Comparison of ENCODE assay signal across 33 cellular contexts in the genomic region with DNA sequence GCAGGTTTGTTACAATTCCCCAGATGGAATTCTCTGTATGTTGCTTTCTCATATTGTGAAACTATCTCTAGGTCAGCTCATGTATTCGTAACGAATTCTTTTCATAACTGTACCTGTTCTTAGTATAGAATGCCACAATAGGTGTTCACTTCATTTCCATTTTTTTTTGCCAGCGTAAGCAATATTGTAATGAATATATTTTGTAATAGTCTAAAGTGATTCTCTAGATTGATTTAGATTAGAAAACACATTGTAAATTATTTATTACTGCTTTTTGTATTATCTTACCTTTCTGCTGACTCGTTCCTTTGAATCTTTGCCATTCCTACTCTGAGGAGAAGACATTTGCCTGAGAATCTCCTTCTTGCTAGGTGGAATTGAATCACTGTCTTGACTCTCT. TPM values are rescaled to one million over a fixed set of nuclear protein-coding genes. Genes with fewer than 3 reads are reported as not detected.
"Had no signal": no experiment of that assay in that cellular context is flagged by ENCODE, and none has a peak within 500 bp of the region (broad histone marks: within the 10 kb centered on the region; RNA-seq: fewer than 3 reads in every experiment).

No MANE protein-coding gene starts in this region.

- H3K27me3 ChIP-seq: colonic mucosa, esophagus squamous epithelium, gastrocnemius medialis, heart right ventricle, left lung had no signal

- H3K9me3 ChIP-seq: colonic mucosa, esophagus squamous epithelium, gastrocnemius medialis, heart right ventricle, left lung, lower lobe of right lung, mucosa of descending colon had no signal

- H3K4me1 Mint-ChIP-seq: naive B cell had no signal

- DNase-seq: colonic mucosa; cortex of kidney; effector memory CD4-positive, alpha-beta T cell; erythroblast; esophagus squamous epithelium; foreskin fibroblast; foreskin melanocyte; gastrocnemius medialis; glutamatergic neuron; head of caudate nucleus; heart right ventricle; hypothalamus; immature natural killer cell; islet precursor cell; kidney; kidney glomerular epithelial cell; left lung; left ventricle myocardium superior; lower lobe of right lung; mesenchymal stem cell; mucosa of descending colon; naive B cell had no signal

- H3K27ac ChIP-seq: colonic mucosa, epithelial cell of prostate, esophagus squamous epithelium, gastrocnemius medialis, heart right ventricle, left lung, lower lobe of right lung had no signal

- H3K27me3 Mint-ChIP-seq: dendritic cell treated with granulocyte-macrophage colony-stimulating factor and Interleukin-4, amounts not matched to agents 40 ng/mL and 50 ng/mL, for 4 days; naive B cell had no signal

- ATAC-seq: esophagus mucosa, gastrocnemius medialis, heart right ventricle, left lung, left ventricle myocardium superior, lower lobe of right lung, mucosa of descending colon had no signal

- H3K9me3 Mint-ChIP-seq: dendritic cell treated with granulocyte-macrophage colony-stimulating factor and Interleukin-4, amounts not matched to agents 40 ng/mL and 50 ng/mL, for 4 days; immature natural killer cell; mesothelial cell of epicardium; naive B cell had no signal

- H3K4me3 Mint-ChIP-seq: dendritic cell treated with granulocyte-macrophage colony-stimulating factor and Interleukin-4, amounts not matched to agents 40 ng/mL and 50 ng/mL, for 4 days; immature natural killer cell; mesothelial cell of epicardium; naive B cell had no signal

- H3K4me3 ChIP-seq: colonic mucosa, esophagus squamous epithelium, gastrocnemius medialis, heart right ventricle, left lung, lower lobe of right lung, mucosa of descending colon had no signal

- FAIRE-seq: endothelial cell of umbilical vein had no signal

- H3K36me3 Mint-ChIP-seq: mesothelial cell of epicardium, naive B cell had no signal

- H3K27ac Mint-ChIP-seq: dendritic cell treated with granulocyte-macrophage colony-stimulating factor and Interleukin-4, amounts not matched to agents 40 ng/mL and 50 ng/mL, for 4 days; immature natural killer cell; mesothelial cell of epicardium had no signal

- H3K36me3 ChIP-seq: colonic mucosa, esophagus squamous epithelium, gastrocnemius medialis, heart right ventricle, left lung, lower lobe of right lung had no signal

- H3K4me1 ChIP-seq: colonic mucosa, esophagus squamous epithelium, gastrocnemius medialis, lower lobe of right lung had no signal

RNA-seq across cellular contexts. Expression of a gene that starts 14.8 kb away (rescaled TPM):
- total RNA-seq: colonic mucosa, dermis microvascular lymphatic vessel endothelial cell, endothelial cell of umbilical vein, esophagus mucosa, esophagus squamous epithelium, gastrocnemius medialis, glomerular endothelial cell, heart right ventricle, kidney, left lung, left ventricle myocardium superior, lower leg skin, lower lobe of right lung, lung microvascular endothelial cell, mesenteric fat pad, mesothelial cell of epicardium, mucosa of descending colon, myocyte had no signal
- polyA plus RNA-seq: endothelial cell of umbilical vein, heart right ventricle, immature natural killer cell had no signal
